ENCODE assay signal across 18 cellular contexts in genomic region chr10:116710021-116710420, GRCh38. TPM values are rescaled to one million over a fixed set of nuclear protein-coding genes. Genes with fewer than 3 reads are reported as not detected.
DNase-seq lines count a peak whose midpoint lies in the region; ATAC-seq and TF ChIP-seq lines count a peak whose summit lies in the region.
"Had no signal": no experiment of that assay in that cellular context is flagged by ENCODE, and none has a peak within 500 bp of the region (broad histone marks: within the 10 kb centered on the region; RNA-seq: fewer than 3 reads in every experiment).

No MANE protein-coding gene starts in this region.

- H3K4me2 ChIP-seq in PC-3 (ENCODE audit: low read length), result no peak overlapping the region
- H3K4me2 ChIP-seq: A549 had no signal

- POLR2A ChIA-PET in PC-3 (lab: Charles Lee; ENCODE audit: unreplicated experiment), result no interaction called here

- no peaks in the 10 kb centered on the region for H3K27me3 ChIP-seq in PC-3 (ENCODE audit: low read length)
- H3K27me3 ChIP-seq: Peyer's patch, SJSA1 had no signal

- H3K4me3 ChIP-seq in PC-3 (ENCODE audit: low read length), result no peak overlapping the region
- H3K4me3 ChIP-seq: A549, HAP-1, Peyer's patch, SJSA1 had no signal

- CTCF ChIA-PET in PC-3 (lab: Charles Lee), result no interaction called here

- no peak for TF ChIP-seq CTCF in PC-3 (conservative IDR thresholded peaks at IDR 0.05; ENCODE audit: low read depth, low read length)

- intact Hi-C loops in PC-3 (cut with micrococcal nuclease), result no loop called here

- no peaks in the 10 kb centered on the region for H3K9me3 ChIP-seq in PC-3 (ENCODE audit: low read length)
- H3K9me3 ChIP-seq: A549, HAP-1, Peyer's patch, SJSA1 had no signal

- H2AFZ ChIP-seq in PC-3 (ENCODE audit: low read length), result no peak overlapping the region

- H3K9ac ChIP-seq in PC-3 (ENCODE audit: low read length), result no peak overlapping the region

- no peaks in the 10 kb centered on the region for H4K20me1 ChIP-seq in PC-3 (ENCODE audit: low read length)

- no peaks in the 10 kb centered on the region for H3K9me2 ChIP-seq in PC-3 (replicated peaks; ENCODE audit: low read length)

- H3F3A ChIP-seq in PC-3 (ENCODE audit: low read length, unreplicated experiment), result no peaks in the 10 kb centered on the region

- peak; percentile 34 for DNase-seq in NCI-H748 (lab: John Stamatoyannopoulos, UW; ENCODE audit: unreplicated experiment)
- DNase-seq in NCI-H748 treated with DMSO at 0.1 percent for 48 hours (lab: John Stamatoyannopoulos, UW), result no peak
- peak; percentile 92 for DNase-seq in DMS 273 (lab: John Stamatoyannopoulos, UW; ENCODE audit: unreplicated experiment)
- DNase-seq in NCI-H69 (lab: John Stamatoyannopoulos, UW), result peak; percentile 96
- peak; percentile 53 for DNase-seq in retina
- DNase-seq in activated CD4-positive, alpha-beta T cell treated with anti-CD3 and anti-CD28 coated beads, Interleukin-2, amount 50 U/mL, for 48 hours, result no peak
- no peak for DNase-seq in PC-3
- DNase-seq: CD8-positive, alpha-beta memory T cell; GDM1; MM.1S; NCI-H1092; NCI-H187 treated with DMSO at 0.1 percent for 48 hours; Peyer's patch; T-helper 17 cell had no signal

- no peaks in the 10 kb centered on the region for H3K36me3 ChIP-seq in PC-3 (ENCODE audit: low read depth, low read length)
- H3K36me3 ChIP-seq: HAP-1, Peyer's patch, SJSA1 had no signal

- no TSS peak for BruUV-seq in PC-3 (replicated peaks; lab: Mats Ljungman, UMichigan)

- no peak for ATAC-seq in HG03460 (IDR thresholded peaks at IDR 0.05; ENCODE audit: unreplicated experiment)
- ATAC-seq in PC-3, result no peak
- ATAC-seq: A549, T-helper 17 cell had no signal

- no peaks in the 10 kb centered on the region for H3K4me1 ChIP-seq in PC-3 (ENCODE audit: insufficient read depth, low read length)
- H3K4me1 ChIP-seq: A549, HAP-1, Peyer's patch, SJSA1 had no signal

- H3K79me2 ChIP-seq in PC-3 (ENCODE audit: low read length), result no peaks in the 10 kb centered on the region

- no peak overlapping the region for H3K27ac ChIP-seq in PC-3 (ENCODE audit: low read length)
- H3K27ac ChIP-seq: A549, Peyer's patch, SJSA1 had no signal

RNA-seq across cellular contexts. Expression of gene HSPA12A, which starts 32.3 kb away (rescaled TPM):
- 1.8 and 3.1 TPM in 2 replicates for total RNA-seq in PC-3 (2014; rRNA removed)

Comparison
In these comparisons a context has a peak if more than half of its experiments do, and no peak if none do; other contexts are left out.
1. DNase-seq: peak in NCI-H748 (single experiment), DMS 273 (single experiment), NCI-H69 (single experiment) and retina (single experiment); none in NCI-H748 treated with DMSO at 0.1 percent for 48 hours (single experiment), activated CD4-positive, alpha-beta T cell treated with anti-CD3 and anti-CD28 coated beads, Interleukin-2, amount 50 U/mL, for 48 hours (0 of 2) and PC-3 (single experiment).